In the genomic region with DNA sequence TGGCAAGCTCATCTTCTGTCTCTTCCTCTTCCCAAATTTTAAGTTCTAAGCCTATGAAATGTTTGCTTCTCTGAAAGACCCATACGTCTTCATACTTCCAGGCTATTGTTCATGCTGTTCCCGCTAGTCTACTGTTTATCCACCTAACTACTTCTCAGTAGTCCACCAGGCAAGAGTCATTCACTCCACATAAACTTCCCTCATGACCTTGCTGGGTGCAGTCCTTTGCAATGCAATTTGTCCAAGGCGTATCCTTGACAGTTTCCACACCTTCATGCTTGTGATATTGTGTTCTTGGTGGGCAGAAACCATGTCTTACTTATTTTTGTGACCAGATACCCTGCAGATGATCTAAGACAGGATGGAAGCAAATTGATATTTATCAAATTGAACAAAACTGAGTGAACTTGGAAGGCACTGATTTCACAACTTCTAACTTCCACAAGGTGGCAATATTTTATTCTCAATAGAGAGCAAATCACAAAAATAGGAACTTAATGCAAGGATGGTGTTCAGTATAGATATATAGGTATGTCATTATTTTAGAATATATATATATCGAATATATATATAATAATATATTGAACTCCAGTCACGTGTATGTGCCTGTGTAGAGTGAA, we compare ENCODE assay signal across 9 cellular contexts. TPM values are rescaled to one million over a fixed set of nuclear protein-coding genes. Genes with fewer than 3 reads are reported as not detected.
DNase-seq lines count a peak whose midpoint lies in the region; ATAC-seq and TF ChIP-seq lines count a peak whose summit lies in the region.
"Had no signal": no experiment of that assay in that cellular context is flagged by ENCODE, and none has a peak within 500 bp of the region (broad histone marks: within the 10 kb centered on the region; RNA-seq: fewer than 3 reads in every experiment).

No MANE protein-coding gene starts in this region.

- H3K4me1 Mint-ChIP-seq in neural crest cell, result peaks cover 5% of the 10 kb centered on the region
- H3K4me1 Mint-ChIP-seq: activated CD4-positive, alpha-beta T cell treated with anti-CD3 and anti-CD28 coated beads, Interleukin-2, amount 10 ng/mL, durations not matched to agents 24 days and 14 days had no signal

- TF ChIP-seq CTCF in neural crest cell (conservative IDR thresholded peaks at IDR 0.05), result peak; percentile 72

- no peaks in the 10 kb centered on the region for H3K36me3 Mint-ChIP-seq in neural crest cell (ENCODE audit: low read depth)

- H3K27me3 Mint-ChIP-seq in neural crest cell (ENCODE audit: low read depth), result no peaks in the 10 kb centered on the region
- H3K27me3 Mint-ChIP-seq: activated CD4-positive, alpha-beta T cell treated with anti-CD3 and anti-CD28 coated beads, Interleukin-2, amount 10 ng/mL, durations not matched to agents 24 days and 14 days had no signal

- H3K27ac Mint-ChIP-seq in neural crest cell (ENCODE audit: unreplicated experiment), result no peak overlapping the region
- H3K27ac Mint-ChIP-seq: activated CD4-positive, alpha-beta T cell treated with anti-CD3 and anti-CD28 coated beads, Interleukin-2, amount 10 ng/mL, durations not matched to agents 24 days and 14 days had no signal

- no peak overlapping the region for H3K4me3 Mint-ChIP-seq in neural crest cell
- H3K4me3 Mint-ChIP-seq: activated CD4-positive, alpha-beta T cell treated with anti-CD3 and anti-CD28 coated beads, Interleukin-2, amount 10 ng/mL, durations not matched to agents 24 days and 14 days had no signal

- no peaks in the 10 kb centered on the region for H3K9me3 Mint-ChIP-seq in neural crest cell
- H3K9me3 Mint-ChIP-seq: activated CD4-positive, alpha-beta T cell treated with anti-CD3 and anti-CD28 coated beads, Interleukin-2, amount 10 ng/mL, durations not matched to agents 24 days and 14 days had no signal

- ATAC-seq in GM19023 (IDR thresholded peaks at IDR 0.05; ENCODE audit: unreplicated experiment), result no peak
- ATAC-seq in sciatic nerve, result no peak
- no peak for ATAC-seq in HG03354 (IDR thresholded peaks at IDR 0.05; ENCODE audit: poor library complexity, severe bottlenecking, unreplicated experiment)

- DNase-seq in EL, result peak; percentile 26
- DNase-seq in NCI-H1694 treated with DMSO at 0.1 percent for 48 hours (lab: John Stamatoyannopoulos, UW), result peak; percentile 59
- DNase-seq in cerebellar cortex (ENCODE audit: low spot score), result peak; percentile 36
- DNase-seq in neural crest cell (ENCODE audit: low read depth, low spot score), result no peak
- DNase-seq in stimulated activated CD4-positive, alpha-beta T cell treated with anti-CD3 and anti-CD28 coated beads, Interleukin-12 subunit alpha, Interleukin-12 subunit beta, amount 100 ng/mL, for 4 hours, result no peak
- no peak for DNase-seq in sciatic nerve (ENCODE audit: low spot score)
- DNase-seq: activated CD4-positive, alpha-beta T cell treated with anti-CD3 and anti-CD28 coated beads, Interleukin-2, amount 10 ng/mL, durations not matched to agents 24 days and 14 days had no signal

- intact Hi-C loops in sciatic nerve (cut with DNase I), result loop anchor here (10.0 kb wide), 1 partner anchor 361 kb away; no protein-coding TSS in a partner anchor

RNA-seq across cellular contexts. Expression of a gene that starts 30.3 kb away (rescaled TPM):
- total RNA-seq in neural crest cell (not detected in 2 replicates), sciatic nerve (not detected)
- total RNA-seq: activated CD4-positive, alpha-beta T cell treated with anti-CD3 and anti-CD28 coated beads, Interleukin-2, amount 10 ng/mL, durations not matched to agents 24 days and 14 days had no signal

RNA-seq across cellular contexts. Expression of a gene that starts 51.3 kb away (rescaled TPM):
- total RNA-seq in neural crest cell, result 0.27 and 0.40 TPM in 2 replicates
- 7.8 TPM for total RNA-seq in sciatic nerve
- total RNA-seq: activated CD4-positive, alpha-beta T cell treated with anti-CD3 and anti-CD28 coated beads, Interleukin-2, amount 10 ng/mL, durations not matched to agents 24 days and 14 days had no signal

Comparison
In these comparisons a context has a peak if more than half of its experiments do, and no peak if none do; other contexts are left out.
1. DNase-seq: peak in EL (single experiment), NCI-H1694 treated with DMSO at 0.1 percent for 48 hours (single experiment) and cerebellar cortex (single experiment); none in neural crest cell (single experiment), stimulated activated CD4-positive, alpha-beta T cell treated with anti-CD3 and anti-CD28 coated beads, Interleukin-12 subunit alpha, Interleukin-12 subunit beta, amount 100 ng/mL, for 4 hours (single experiment) and sciatic nerve (single experiment).